ENCODE assay signal across 8 cellular contexts in the genomic region with DNA sequence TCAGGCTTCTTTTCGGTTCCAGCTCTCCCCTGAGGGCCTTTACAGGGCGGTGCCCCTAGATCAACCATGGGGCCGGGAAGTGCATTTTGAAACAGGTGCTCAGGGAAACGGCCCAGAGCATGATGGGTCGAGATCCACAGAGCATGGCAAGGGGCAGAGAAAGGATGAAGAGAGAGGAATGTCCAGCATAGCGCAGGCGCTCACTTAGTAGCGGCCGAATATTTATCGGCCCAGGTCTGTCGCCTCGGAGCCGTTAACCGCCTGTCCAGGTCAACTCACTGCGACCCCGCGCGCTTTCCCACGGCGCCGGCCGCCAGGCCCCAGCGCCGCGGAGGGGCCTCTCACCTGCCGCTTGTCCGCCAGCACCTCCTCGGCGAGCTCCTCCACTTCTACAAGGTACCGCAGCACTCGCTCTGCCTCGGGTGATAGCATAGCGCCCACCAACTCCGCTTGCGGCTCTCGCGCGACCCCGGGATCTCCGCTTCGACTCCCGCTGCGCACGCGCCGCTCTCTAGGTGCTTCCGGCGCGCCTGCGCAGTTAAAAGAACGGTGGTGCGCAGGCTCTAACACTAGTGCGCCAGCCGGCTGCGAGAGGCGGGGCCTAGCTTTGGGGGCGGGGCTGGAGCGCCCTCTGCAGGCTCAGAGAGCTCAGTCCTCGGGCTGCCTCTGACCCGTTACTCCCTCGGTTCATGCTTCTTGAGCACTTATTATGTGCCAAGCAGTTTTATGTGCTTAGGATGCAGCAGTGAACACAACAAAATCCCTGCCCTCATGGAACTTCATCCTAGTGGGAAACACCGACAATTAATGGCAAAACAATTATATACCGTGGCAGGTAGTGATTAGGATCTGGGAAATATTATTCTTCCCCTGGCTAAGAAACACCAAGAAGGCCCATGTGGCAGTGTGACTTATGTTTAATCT. TPM values are rescaled to one million over a fixed set of nuclear protein-coding genes. Genes with fewer than 3 reads are reported as not detected.
DNase-seq lines count a peak whose midpoint lies in the region; ATAC-seq and TF ChIP-seq lines count a peak whose summit lies in the region.

A gene (minus strand): TSS at position 517 of the 924 bp plus-strand sequence. CDS start 85 bp downstream, at position 432.

- CTCF ChIA-PET in CD4-positive, alpha-beta T cell (lab: Charles Lee), result interaction anchor here (0.5 to 2.3 kb wide), 15 partner anchors 10 to 164 kb away, joined by 3 to 23 read pairs (median 3); a partner anchor contains a TSS

- peaks cover 8 to 19% of the 10 kb centered on the region in 2 donors for H3K4me1 ChIP-seq in left lung

- peaks cover 20% of the 10 kb centered on the region for H3K27me3 Mint-ChIP-seq in CD4-positive, alpha-beta T cell
- H3K27me3 Mint-ChIP-seq in activated CD4-positive, alpha-beta T cell treated with anti-CD3 and anti-CD28 coated beads, Interleukin-2, amount 10 ng/mL, durations not matched to agents 24 days and 14 days, result peaks cover 8% of the 10 kb centered on the region
- H3K27me3 Mint-ChIP-seq in dendritic cell treated with granulocyte-macrophage colony-stimulating factor and Interleukin-4, amounts not matched to agents 40 ng/mL and 50 ng/mL, for 4 days, result peaks cover 25% of the 10 kb centered on the region

- POLR2A ChIA-PET in CD4-positive, alpha-beta T cell (lab: Charles Lee), result interaction anchor here (1.0 to 1.6 kb wide), 4 partner anchors 72 to 158 kb away, joined by 3 to 5 read pairs (median 4); a partner anchor contains a TSS

- H3K27me3 ChIP-seq in CD4-positive, alpha-beta T cell (ENCODE audit: control insufficient read depth, insufficient read depth, low read length), result peaks cover 6% of the 10 kb centered on the region
- peaks cover 0 to 21% of the 10 kb centered on the region in 2 donors for H3K27me3 ChIP-seq in left lung

- no peaks in the 10 kb centered on the region for H3K9me3 ChIP-seq in CD4-positive, alpha-beta T cell (ENCODE audit: control insufficient read depth, low read length)
- no peaks in the 10 kb centered on the region for H3K9me3 ChIP-seq in left lung

- peak within 1 kb of the TSS; percentile 94 to 100 for H3K4me3 ChIP-seq in left lung

- peaks cover 35% of the 10 kb centered on the region for H3K4me1 Mint-ChIP-seq in CD4-positive, alpha-beta T cell (ENCODE audit: low read depth)
- H3K4me1 Mint-ChIP-seq in activated CD4-positive, alpha-beta T cell treated with anti-CD3 and anti-CD28 coated beads, Interleukin-2, amount 10 ng/mL, durations not matched to agents 24 days and 14 days, result peaks cover 17% of the 10 kb centered on the region
- peaks cover 43% of the 10 kb centered on the region for H3K4me1 Mint-ChIP-seq in dendritic cell treated with granulocyte-macrophage colony-stimulating factor and Interleukin-4, amounts not matched to agents 40 ng/mL and 50 ng/mL, for 4 days (ENCODE audit: low read depth)

- H3K4me3 Mint-ChIP-seq in CD4-positive, alpha-beta T cell, result peak within 1 kb of the TSS; percentile 98
- H3K4me3 Mint-ChIP-seq in activated CD4-positive, alpha-beta T cell treated with anti-CD3 and anti-CD28 coated beads, Interleukin-2, amount 10 ng/mL, durations not matched to agents 24 days and 14 days, result peak within 1 kb of the TSS; percentile 98
- peak within 1 kb of the TSS; percentile 93 for H3K4me3 Mint-ChIP-seq in dendritic cell treated with granulocyte-macrophage colony-stimulating factor and Interleukin-4, amounts not matched to agents 40 ng/mL and 50 ng/mL, for 4 days

- DNase-seq in CD4-positive, alpha-beta T cell, result peak; percentile 93 to 98 (median 96)
- peak; percentile 96 for DNase-seq in NCI-H526 treated with DMSO at 0.1 percent for 48 hours (lab: John Stamatoyannopoulos, UW)
- DNase-seq in activated CD4-positive, alpha-beta T cell treated with anti-CD3 and anti-CD28 coated beads, Interleukin-2, amount 10 ng/mL, durations not matched to agents 24 days and 14 days, result peak; percentile 99
- DNase-seq in left lung, result peak; percentile 94 to 99
- DNase-seq in stimulated activated CD4-positive, alpha-beta T cell treated with anti-CD3 and anti-CD28 coated beads, Interleukin-2, amount 100 ng/mL, for 4 hours (ENCODE audit: low read depth), result peak; percentile 96

- H3K36me3 ChIP-seq in left lung, result peaks cover 0 to 29% of the 10 kb centered on the region in 2 donors

- peak within 1 kb of the TSS; percentile 84 for H3K27ac Mint-ChIP-seq in CD4-positive, alpha-beta T cell
- H3K27ac Mint-ChIP-seq in activated CD4-positive, alpha-beta T cell treated with anti-CD3 and anti-CD28 coated beads, Interleukin-2, amount 10 ng/mL, durations not matched to agents 24 days and 14 days, result peak within 1 kb of the TSS; percentile 95
- H3K27ac Mint-ChIP-seq in dendritic cell treated with granulocyte-macrophage colony-stimulating factor and Interleukin-4, amounts not matched to agents 40 ng/mL and 50 ng/mL, for 4 days, result peak within 1 kb of the TSS; percentile 92

- peak; percentile 80 for TF ChIP-seq CTCF in CD4-positive, alpha-beta T cell (IDR thresholded peaks at IDR 0.05)
- peak; percentile 90 to 92 for TF ChIP-seq CTCF in left lung (IDR thresholded peaks at IDR 0.05)

- intact Hi-C loops in CD4-positive, alpha-beta T cell (cut with DNase I, micrococcal nuclease), result loop anchor here (1.0 to 10.0 kb wide), 8 partner anchors 15 to 1713 kb away; a partner anchor contains a TSS
- intact Hi-C loops in activated CD4-positive, alpha-beta T cell treated with anti-CD3 and anti-CD28 coated beads, Interleukin-2, amount 10 ng/mL, durations not matched to agents 24 days and 14 days (cut with micrococcal nuclease), result loop anchor here (1.0 to 10.0 kb wide), 6 partner anchors 17 to 153 kb away; a partner anchor contains a TSS
- intact Hi-C loops in dendritic cell treated with granulocyte-macrophage colony-stimulating factor and Interleukin-4, amounts not matched to agents 40 ng/mL and 50 ng/mL, for 4 days (cut with micrococcal nuclease), result loop anchor here (1.0 kb wide), 2 partner anchors 17 to 99 kb away; a partner anchor contains a TSS
- intact Hi-C loops in left lung (cut with DNase I), result loop anchor here in 1 of 2 donors (5.0 kb wide), 1 partner anchor 99 kb away; no protein-coding TSS in a partner anchor

- peak; percentile 99 for ATAC-seq in CD4-positive, alpha-beta T cell (ENCODE audit: poor library complexity)
- peak; percentile 95 for ATAC-seq in GM19372 (IDR thresholded peaks at IDR 0.05; ENCODE audit: low read depth, unreplicated experiment)
- ATAC-seq in HG03521 (IDR thresholded peaks at IDR 0.05; ENCODE audit: unreplicated experiment), result peak; percentile 93
- peak; percentile 100 for ATAC-seq in left lung

- no peaks in the 10 kb centered on the region for H3K9me3 Mint-ChIP-seq in CD4-positive, alpha-beta T cell
- no peaks in the 10 kb centered on the region for H3K9me3 Mint-ChIP-seq in activated CD4-positive, alpha-beta T cell treated with anti-CD3 and anti-CD28 coated beads, Interleukin-2, amount 10 ng/mL, durations not matched to agents 24 days and 14 days
- peaks cover 11% of the 10 kb centered on the region for H3K9me3 Mint-ChIP-seq in dendritic cell treated with granulocyte-macrophage colony-stimulating factor and Interleukin-4, amounts not matched to agents 40 ng/mL and 50 ng/mL, for 4 days

- H3K27ac ChIP-seq in CD4-positive, alpha-beta T cell (ENCODE audit: low read depth, low read length), result peak within 1 kb of the TSS; percentile 10
- peak within 1 kb of the TSS; percentile 55 to 73 for H3K27ac ChIP-seq in left lung

- H3K36me3 Mint-ChIP-seq in CD4-positive, alpha-beta T cell (ENCODE audit: low read depth), result peaks cover 46% of the 10 kb centered on the region
- peaks cover 30% of the 10 kb centered on the region for H3K36me3 Mint-ChIP-seq in activated CD4-positive, alpha-beta T cell treated with anti-CD3 and anti-CD28 coated beads, Interleukin-2, amount 10 ng/mL, durations not matched to agents 24 days and 14 days (ENCODE audit: low read depth)
- peaks cover 45% of the 10 kb centered on the region for H3K36me3 Mint-ChIP-seq in dendritic cell treated with granulocyte-macrophage colony-stimulating factor and Interleukin-4, amounts not matched to agents 40 ng/mL and 50 ng/mL, for 4 days (ENCODE audit: low read depth)

RNA-seq across cellular contexts. Expression of the gene that starts here (rescaled TPM):
- total RNA-seq in CD4-positive, alpha-beta T cell, result 1 to 10 TPM; 6.5 to 7.1 TPM
- 18.2 and 19.3 TPM in 2 replicates for total RNA-seq in activated CD4-positive, alpha-beta T cell treated with anti-CD3 and anti-CD28 coated beads, Interleukin-2, amount 10 ng/mL, durations not matched to agents 24 days and 14 days
- 10 to 100 TPM in 1 of 2 donors, 1 to 10 TPM in 1; 9.1 to 10.5 TPM for total RNA-seq in left lung

Comparison
In these comparisons a context has a peak if more than half of its experiments do, and no peak if none do; other contexts are left out.
1. Peak in every context shown above with its lines: DNase-seq, ATAC-seq, H3K4me3 ChIP-seq and H3K27ac ChIP-seq.